In the genomic region with DNA sequence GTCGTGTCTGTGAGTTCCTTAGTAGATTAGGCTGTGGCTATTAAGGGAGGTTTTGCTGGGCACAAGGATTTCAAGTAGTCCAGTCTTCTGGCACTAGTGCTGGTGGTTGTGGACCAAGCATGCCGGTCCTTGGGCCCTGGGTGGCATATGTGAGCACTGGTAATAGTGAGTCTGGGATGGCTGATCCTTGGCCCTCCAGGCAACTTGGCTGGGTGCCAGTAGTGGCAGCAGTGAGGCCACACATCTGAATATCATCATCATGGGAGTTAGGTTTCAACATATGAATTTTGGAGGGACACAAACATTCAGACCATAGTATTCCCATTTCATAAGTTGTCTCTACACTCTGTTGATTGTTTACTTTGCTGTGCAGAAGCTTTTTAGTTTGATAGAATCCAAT, we compare ENCODE assay signal across 31 cellular contexts. TPM values are rescaled to one million over a fixed set of nuclear protein-coding genes. Genes with fewer than 3 reads are reported as not detected.
"Had no signal": no experiment of that assay in that cellular context is flagged by ENCODE, and none has a peak within 500 bp of the region (broad histone marks: within the 10 kb centered on the region; RNA-seq: fewer than 3 reads in every experiment).

No MANE protein-coding gene starts in this region.

- H3K4me3 ChIP-seq: colonic mucosa, dorsolateral prefrontal cortex, gastrocnemius medialis, heart left ventricle had no signal

- ATAC-seq: activated CD4-positive, CD25-positive, alpha-beta regulatory T cell treated with anti-CD3 and anti-CD28 coated beads, Interleukin-2, amount 50 U/mL, for 24 hours; activated CD8-positive, alpha-beta T cell treated with anti-CD3 and anti-CD28 coated beads for 36 hours; activated T-cell treated with anti-CD3 and anti-CD28 coated beads, Interleukin-2, amount 50 U/mL, for 4 hours; activated T-helper 17 cell treated with anti-CD3 and anti-CD28 coated beads, Interleukin-2, amount 50 U/mL, for 72 hours; esophagus mucosa; gastrocnemius medialis; heart left ventricle; T-helper 17 cell had no signal

- H3K27ac ChIP-seq: brain microvascular endothelial cell, colonic mucosa, dorsolateral prefrontal cortex, gastrocnemius medialis, heart left ventricle, WERI-Rb-1 had no signal

- FAIRE-seq: astrocyte had no signal

- H3K9me3 ChIP-seq: colonic mucosa had no signal

- H3K27me3 ChIP-seq: brain microvascular endothelial cell, colonic mucosa, dorsolateral prefrontal cortex, gastrocnemius medialis, heart left ventricle had no signal

- H3K4me1 ChIP-seq: colonic mucosa, gastrocnemius medialis, heart left ventricle had no signal

- DNase-seq: activated B cell treated with CpG ODN at 0.5 μM for 24 hours; activated CD4-positive, alpha-beta T cell treated with anti-CD3 and anti-CD28 coated beads for 48 hours; activated CD4-positive, alpha-beta T cell treated with anti-CD3 and anti-CD28 coated beads, Interleukin-2, amount 50 U/mL, for 1 hour; activated CD4-positive, alpha-beta T cell treated with anti-CD3 and anti-CD28 coated beads, Interleukin-2, amount 50 U/mL, for 48 hours; activated CD8-positive, alpha-beta memory T cell treated with anti-CD3 and anti-CD28 coated beads for 24 hours; activated CD8-positive, alpha-beta T cell treated with anti-CD3 and anti-CD28 coated beads for 36 hours; activated effector memory CD4-positive, alpha-beta T cell treated with Interleukin-2 at 50 U/mL for 16 hours; activated gamma-delta T cell treated with Interleukin-2 at 50 U/mL for 16 hours; activated naive CD4-positive, alpha-beta T cell treated with anti-CD3 and anti-CD28 coated beads, Interleukin-2, amount 50 U/mL, for 16 hours; activated naive CD4-positive, alpha-beta T cell treated with Interleukin-2 at 50 U/mL for 16 hours; activated T-cell treated with anti-CD3 and anti-CD28 coated beads, Interleukin-2, amount 50 U/mL, for 4 hours; amniotic stem cell; anterior cingulate cortex; brain microvascular endothelial cell; central memory CD4-positive, alpha-beta T cell; cerebellar nuclear complex; colonic mucosa; dorsolateral prefrontal cortex; effector memory CD4-positive, alpha-beta T cell; endodermal cell; foreskin fibroblast; gastrocnemius medialis; glutamatergic neuron; T-helper 17 cell; T1000; WERI-Rb-1 had no signal

- H3K36me3 ChIP-seq: brain microvascular endothelial cell, colonic mucosa, gastrocnemius medialis, heart left ventricle, WERI-Rb-1 had no signal

RNA-seq across cellular contexts. Expression of a gene that starts 25.3 kb away (rescaled TPM):
- total RNA-seq: activated B cell treated with CpG ODN at 0.5 μM for 24 hours had no signal
